ENCODE assay signal across 38 cellular contexts in the genomic region with DNA sequence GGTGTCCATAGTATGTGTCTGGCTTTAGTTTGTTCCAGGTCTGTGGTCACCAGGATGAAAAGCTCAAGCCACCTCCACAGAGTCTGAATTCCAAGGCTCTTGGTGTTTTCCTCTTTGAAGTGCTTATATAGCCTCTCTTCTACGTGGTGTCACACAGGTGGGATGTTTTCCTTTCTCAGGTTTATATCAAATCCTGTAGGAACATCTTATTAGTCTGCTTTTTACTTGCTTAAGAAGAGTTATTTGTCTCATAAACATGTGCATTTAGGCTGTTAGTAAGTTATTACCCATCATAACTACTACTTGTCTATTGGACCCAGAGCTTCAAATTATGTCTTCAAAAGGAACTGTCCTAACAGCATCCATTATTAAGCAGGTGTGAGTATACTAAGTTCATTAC. TPM values are rescaled to one million over a fixed set of nuclear protein-coding genes. Genes with fewer than 3 reads are reported as not detected.
"Had no signal": no experiment of that assay in that cellular context is flagged by ENCODE, and none has a peak within 500 bp of the region (broad histone marks: within the 10 kb centered on the region; RNA-seq: fewer than 3 reads in every experiment).

A gene (minus strand): TSS at position 101 of the 400 bp plus-strand sequence. CDS start 92 bp downstream, at position 9.

- FAIRE-seq: bronchial epithelial cell, TTC549 had no signal

- H3K9me3 Mint-ChIP-seq: activated B cell treated with CpG ODN at 0.5 μM for 24 hours; activated CD4-positive, alpha-beta memory T cell treated with anti-CD3 and anti-CD28 coated beads for 36 hours; activated naive CD4-positive, alpha-beta T cell treated with anti-CD3 and anti-CD28 coated beads, Interleukin-2, amount 10 ng/mL, durations not matched to agents 7 days and 5 days; activated naive CD4-positive, alpha-beta T cell treated with anti-CD3 and anti-CD28 coated beads, Interleukin-2, amount 50 U/mL, for 24 hours; activated T-cell treated with anti-CD3 and anti-CD28 coated beads, Interleukin-2, amount 50 U/mL, for 24 hours; activated T-helper 2 cell treated with anti-CD3 and anti-CD28 coated beads, Interferon-gamma antibody, Interleukin-2, Interleukin-4, amounts not matched to agents 10 μg/mL and 5 μg/mL and 100 μg/mL, durations not matched to agents 14 hours and 24 hours and 36 hours; central memory CD8-positive, alpha-beta T cell; T-helper 1 cell treated with Interleukin-12 subunit alpha and Interleukin-12 subunit beta and Interleukin-4 antibody, amounts not matched to agents 30 μg/mL and 1 μg/mL, for 36 hours; T-helper 2 cell treated with Interferon-gamma antibody and Interleukin-4, amounts not matched to agents 5 μg/mL and 100 μg/mL, for 36 hours had no signal

- H3K27me3 ChIP-seq: ascending aorta, cardiac muscle cell had no signal

- H3K36me3 ChIP-seq: ascending aorta, cardiac muscle cell had no signal

- H3K4me3 Mint-ChIP-seq: activated B cell treated with CpG ODN at 0.5 μM for 24 hours; activated CD4-positive, alpha-beta memory T cell treated with anti-CD3 and anti-CD28 coated beads for 36 hours; activated CD4-positive, alpha-beta T cell treated with anti-CD3 and anti-CD28 coated beads, Interleukin-2, amount 10 ng/mL, durations not matched to agents 24 days and 14 days; activated CD8-positive, alpha-beta memory T cell treated with anti-CD3 and anti-CD28 coated beads, Interleukin-2, amount 10 ng/mL, durations not matched to agents 7 days and 5 days; activated CD8-positive, alpha-beta T cell treated with anti-CD3 and anti-CD28 coated beads, Interleukin-2, amount 10 ng/mL, durations not matched to agents 7 days and 5 days; activated naive CD4-positive, alpha-beta T cell treated with anti-CD3 and anti-CD28 coated beads, Interleukin-2, amount 10 ng/mL, durations not matched to agents 7 days and 5 days; activated naive CD4-positive, alpha-beta T cell treated with anti-CD3 and anti-CD28 coated beads, Interleukin-2, amount 50 U/mL, for 24 hours; activated naive CD8-positive, alpha-beta T cell; activated naive CD8-positive, alpha-beta T cell treated with anti-CD3 and anti-CD28 coated beads, Interleukin-2, amount 10 ng/mL, durations not matched to agents 7 days and 5 days; activated naive CD8-positive, alpha-beta T cell treated with anti-CD3 and anti-CD28 coated beads, Interleukin-2, amount 50 U/mL, for 24 hours; activated T-cell treated with anti-CD3 and anti-CD28 coated beads, Interleukin-2, amount 50 U/mL, for 24 hours; brain; central memory CD8-positive, alpha-beta T cell; T-helper 1 cell treated with Interleukin-12 subunit alpha and Interleukin-12 subunit beta and Interleukin-4 antibody, amounts not matched to agents 30 μg/mL and 1 μg/mL, for 36 hours; T-helper 2 cell treated with Interferon-gamma antibody and Interleukin-4, amounts not matched to agents 5 μg/mL and 100 μg/mL, for 36 hours had no signal

- ATAC-seq: activated CD8-positive, alpha-beta memory T cell treated with anti-CD3 and anti-CD28 coated beads, Interleukin-2, amount 10 ng/mL, durations not matched to agents 7 days and 5 days; activated CD8-positive, alpha-beta T cell treated with anti-CD3 and anti-CD28 coated beads, Interleukin-2, amount 10 ng/mL, durations not matched to agents 7 days and 5 days; activated naive CD8-positive, alpha-beta T cell treated with anti-CD3 and anti-CD28 coated beads, Interleukin-2, amount 50 U/mL, for 24 hours had no signal

- H3K9me3 ChIP-seq: ascending aorta had no signal

- H3K4me1 ChIP-seq: ascending aorta had no signal

- H3K36me3 Mint-ChIP-seq: activated CD4-positive, alpha-beta memory T cell treated with anti-CD3 and anti-CD28 coated beads for 36 hours; activated CD8-positive, alpha-beta memory T cell treated with anti-CD3 and anti-CD28 coated beads, Interleukin-2, amount 10 ng/mL, durations not matched to agents 7 days and 5 days; activated naive CD4-positive, alpha-beta T cell treated with anti-CD3 and anti-CD28 coated beads, Interleukin-2, amount 10 ng/mL, durations not matched to agents 7 days and 5 days; activated naive CD4-positive, alpha-beta T cell treated with anti-CD3 and anti-CD28 coated beads, Interleukin-2, amount 50 U/mL, for 24 hours; activated naive CD8-positive, alpha-beta T cell treated with anti-CD3 and anti-CD28 coated beads, Interleukin-2, amount 10 ng/mL, durations not matched to agents 7 days and 5 days; brain had no signal

- H3K4me1 Mint-ChIP-seq: activated B cell treated with CpG ODN at 0.5 μM for 24 hours; activated CD4-positive, alpha-beta T cell treated with anti-CD3 and anti-CD28 coated beads, Interleukin-2, amount 10 ng/mL, durations not matched to agents 24 days and 14 days; activated CD8-positive, alpha-beta memory T cell treated with anti-CD3 and anti-CD28 coated beads, Interleukin-2, amount 10 ng/mL, durations not matched to agents 7 days and 5 days; activated naive CD4-positive, alpha-beta T cell treated with anti-CD3 and anti-CD28 coated beads, Interleukin-2, amount 10 ng/mL, durations not matched to agents 7 days and 5 days; activated naive CD4-positive, alpha-beta T cell treated with anti-CD3 and anti-CD28 coated beads, Interleukin-2, amount 50 U/mL, for 24 hours; activated naive CD8-positive, alpha-beta T cell treated with anti-CD3 and anti-CD28 coated beads, Interleukin-2, amount 50 U/mL, for 24 hours; brain had no signal

- H3K27ac Mint-ChIP-seq: activated B cell treated with CpG ODN at 0.5 μM for 24 hours; activated CD4-positive, alpha-beta memory T cell treated with anti-CD3 and anti-CD28 coated beads for 36 hours; activated CD4-positive, alpha-beta T cell treated with anti-CD3 and anti-CD28 coated beads, Interleukin-2, amount 10 ng/mL, durations not matched to agents 24 days and 14 days; activated CD8-positive, alpha-beta memory T cell treated with anti-CD3 and anti-CD28 coated beads, Interleukin-2, amount 10 ng/mL, durations not matched to agents 7 days and 5 days; activated CD8-positive, alpha-beta T cell treated with anti-CD3 and anti-CD28 coated beads, Interleukin-2, amount 10 ng/mL, durations not matched to agents 7 days and 5 days; activated naive CD4-positive, alpha-beta T cell treated with anti-CD3 and anti-CD28 coated beads, Interleukin-2, amount 10 ng/mL, durations not matched to agents 7 days and 5 days; activated naive CD4-positive, alpha-beta T cell treated with anti-CD3 and anti-CD28 coated beads, Interleukin-2, amount 50 U/mL, for 24 hours; activated naive CD8-positive, alpha-beta T cell; activated naive CD8-positive, alpha-beta T cell treated with anti-CD3 and anti-CD28 coated beads, Interleukin-2, amount 10 ng/mL, durations not matched to agents 7 days and 5 days; activated naive CD8-positive, alpha-beta T cell treated with anti-CD3 and anti-CD28 coated beads, Interleukin-2, amount 50 U/mL, for 24 hours; activated T-cell treated with anti-CD3 and anti-CD28 coated beads, Interleukin-2, amount 50 U/mL, for 24 hours; activated T-helper 2 cell treated with anti-CD3 and anti-CD28 coated beads, Interferon-gamma antibody, Interleukin-2, Interleukin-4, amounts not matched to agents 10 μg/mL and 5 μg/mL and 100 μg/mL, durations not matched to agents 14 hours and 24 hours and 36 hours; brain; T-helper 1 cell treated with Interleukin-12 subunit alpha and Interleukin-12 subunit beta and Interleukin-4 antibody, amounts not matched to agents 30 μg/mL and 1 μg/mL, for 36 hours; T-helper 2 cell treated with Interferon-gamma antibody and Interleukin-4, amounts not matched to agents 5 μg/mL and 100 μg/mL, for 36 hours had no signal

- DNase-seq: activated B cell treated with CpG ODN at 0.5 μM for 24 hours; activated CD4-positive, alpha-beta memory T cell treated with anti-CD3 and anti-CD28 coated beads for 36 hours; activated CD4-positive, alpha-beta T cell treated with anti-CD3 and anti-CD28 coated beads for 4 hours; activated CD4-positive, alpha-beta T cell treated with anti-CD3 and anti-CD28 coated beads, Interleukin-2, amount 10 ng/mL, durations not matched to agents 24 days and 14 days; activated CD4-positive, alpha-beta T cell treated with anti-CD3 and anti-CD28 coated beads, Interleukin-2, amount 50 U/mL, for 1 hour; activated CD4-positive, alpha-beta T cell treated with anti-CD3 and anti-CD28 coated beads, Interleukin-2, amount 50 U/mL, for 4 hours; activated CD4-positive, CD25-positive, alpha-beta regulatory T cell treated with anti-CD3 and anti-CD28 coated beads, Interleukin-2, amount 50 U/mL, for 72 hours; activated CD8-positive, alpha-beta memory T cell treated with anti-CD3 and anti-CD28 coated beads for 24 hours; activated CD8-positive, alpha-beta memory T cell treated with anti-CD3 and anti-CD28 coated beads, Interleukin-2, amount 10 ng/mL, durations not matched to agents 7 days and 5 days; activated CD8-positive, alpha-beta memory T cell treated with anti-CD3 and anti-CD28 coated beads, Interleukin-2, amount 50 U/mL, for 48 hours; activated CD8-positive, alpha-beta T cell treated with anti-CD3 and anti-CD28 coated beads, Interleukin-2, amount 10 ng/mL, durations not matched to agents 7 days and 5 days; activated effector memory CD4-positive, alpha-beta T cell treated with Interleukin-2 at 50 U/mL for 16 hours; activated gamma-delta T cell; activated naive CD4-positive, alpha-beta T cell treated with anti-CD3 and anti-CD28 coated beads, Interleukin-2, amount 10 ng/mL, durations not matched to agents 7 days and 5 days; activated naive CD4-positive, alpha-beta T cell treated with Interleukin-2 at 50 U/mL for 16 hours; activated naive CD8-positive, alpha-beta T cell treated with anti-CD3 and anti-CD28 coated beads, Interleukin-2, amount 10 ng/mL, durations not matched to agents 7 days and 5 days; activated naive CD8-positive, alpha-beta T cell treated with anti-CD3 and anti-CD28 coated beads, Interleukin-2, amount 50 U/mL, for 24 hours; activated T-cell treated with anti-CD3 and anti-CD28 coated beads, Interleukin-2, amount 50 U/mL, for 24 hours; activated T-cell treated with anti-CD3 and anti-CD28 coated beads, Interleukin-2, amount 50 U/mL, for 48 hours; amygdala; anterior cingulate cortex; caudate nucleus; cerebellar nuclear complex; T-helper 1 cell; T-helper 2 cell; T-helper 9 cell had no signal

- H3K27ac ChIP-seq: ascending aorta, cardiac muscle cell, VCaP had no signal

- H3K4me3 ChIP-seq: ascending aorta, cardiac muscle cell had no signal

RNA-seq across cellular contexts. Expression of the gene that starts here (rescaled TPM):
- total RNA-seq: activated B cell treated with CpG ODN at 0.5 μM for 24 hours; activated CD4-positive, alpha-beta memory T cell treated with anti-CD3 and anti-CD28 coated beads for 36 hours; activated CD4-positive, alpha-beta T cell treated with anti-CD3 and anti-CD28 coated beads, Interleukin-2, amount 10 ng/mL, durations not matched to agents 24 days and 14 days; activated CD8-positive, alpha-beta memory T cell treated with anti-CD3 and anti-CD28 coated beads, Interleukin-2, amount 10 ng/mL, durations not matched to agents 7 days and 5 days; activated CD8-positive, alpha-beta T cell treated with anti-CD3 and anti-CD28 coated beads, Interleukin-2, amount 10 ng/mL, durations not matched to agents 7 days and 5 days; activated naive CD8-positive, alpha-beta T cell treated with anti-CD3 and anti-CD28 coated beads, Interleukin-2, amount 10 ng/mL, durations not matched to agents 7 days and 5 days; activated T-helper 2 cell treated with anti-CD3 and anti-CD28 coated beads, Interferon-gamma antibody, Interleukin-2, Interleukin-4, amounts not matched to agents 10 μg/mL and 5 μg/mL and 100 μg/mL, durations not matched to agents 14 hours and 24 hours and 36 hours; ascending aorta; bronchial epithelial cell; cardiac muscle cell had no signal
- polyA plus RNA-seq: cardiac muscle cell had no signal
